Comparison of ENCODE assay signal across 17 cellular contexts in the genomic region with DNA sequence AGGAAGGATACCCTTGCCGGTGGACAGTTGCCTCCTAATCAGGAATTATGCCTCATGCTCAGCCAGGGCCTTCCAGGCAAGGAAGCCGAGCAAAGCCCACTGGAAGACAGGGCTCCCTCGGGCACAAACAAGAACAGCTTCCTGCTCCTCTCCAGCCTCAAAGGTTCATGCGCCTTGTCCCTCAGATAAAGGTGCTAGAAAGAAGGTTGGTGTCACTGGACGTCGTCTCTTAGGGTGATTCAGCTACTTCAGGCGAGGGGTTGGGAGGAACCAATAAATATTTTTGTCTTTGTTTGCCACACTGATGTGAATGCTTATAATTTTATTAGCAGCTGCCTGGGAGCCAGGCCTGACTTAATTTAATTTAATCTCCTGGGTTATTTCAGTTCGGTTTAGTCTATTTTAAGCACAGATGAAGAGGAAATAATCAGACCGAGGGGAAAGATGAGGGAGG.
"Had no signal": no experiment of that assay in that cellular context is flagged by ENCODE, and none has a peak within 500 bp of the region (broad histone marks: within the 10 kb centered on the region; RNA-seq: fewer than 3 reads in every experiment).

No MANE protein-coding gene starts in this region.

- H3K4me2 ChIP-seq: neural progenitor cell had no signal

- H3K9ac ChIP-seq: neural progenitor cell, parathyroid adenoma had no signal

- DNase-seq: activated CD4-positive, alpha-beta memory T cell treated with anti-CD3 and anti-CD28 coated beads, Interleukin-2, amount 10 ng/mL, durations not matched to agents 7 days and 5 days; activated CD4-positive, alpha-beta T cell treated with anti-CD3 and anti-CD28 coated beads for 4 hours; activated CD8-positive, alpha-beta memory T cell treated with anti-CD3 and anti-CD28 coated beads, Interleukin-2, amount 50 U/mL, for 4 hours; activated naive CD4-positive, alpha-beta T cell; dermis blood vessel endothelial cell; gastrocnemius medialis; heart right ventricle; left cardiac atrium; lower lobe of right lung; stimulated activated CD4-positive, alpha-beta T cell treated with anti-CD3 and anti-CD28 coated beads, Interleukin-2, amount 100 ng/mL, for 48 hours; stimulated activated naive B cell treated with anti-CD40 and anti-IgM and Interleukin-4, amounts not matched to agents 10 μg/mL and 1 μg/mL and 100 μg/mL, for 72 hours; transverse colon had no signal

- H3K27ac Mint-ChIP-seq: activated CD4-positive, alpha-beta memory T cell treated with anti-CD3 and anti-CD28 coated beads, Interleukin-2, amount 10 ng/mL, durations not matched to agents 7 days and 5 days; mesothelial cell of epicardium; neural progenitor cell; stimulated activated naive B cell treated with anti-CD40 and anti-IgM and Interleukin-4, amounts not matched to agents 10 μg/mL and 1 μg/mL and 100 μg/mL, for 72 hours had no signal

- H3K4me3 Mint-ChIP-seq: activated CD4-positive, alpha-beta memory T cell treated with anti-CD3 and anti-CD28 coated beads, Interleukin-2, amount 10 ng/mL, durations not matched to agents 7 days and 5 days; mesothelial cell of epicardium; neural progenitor cell; stimulated activated naive B cell treated with anti-CD40 and anti-IgM and Interleukin-4, amounts not matched to agents 10 μg/mL and 1 μg/mL and 100 μg/mL, for 72 hours had no signal

- H3K4me1 ChIP-seq: ascending aorta, lower lobe of right lung, neural progenitor cell, vagina had no signal

- ATAC-seq: gastrocnemius medialis; left cardiac atrium; lower lobe of right lung; stimulated activated naive B cell treated with anti-CD40 and anti-IgM and Interleukin-4, amounts not matched to agents 10 μg/mL and 1 μg/mL and 100 μg/mL, for 72 hours had no signal

- H3K4me3 ChIP-seq: ascending aorta, gastrocnemius medialis, heart right ventricle, lower lobe of right lung, neural progenitor cell, transverse colon, vagina had no signal

- H3K36me3 ChIP-seq: ascending aorta, gastrocnemius medialis, heart right ventricle, lower lobe of right lung, neural progenitor cell, transverse colon, vagina had no signal

- H3K27me3 ChIP-seq: ascending aorta, gastrocnemius medialis, heart right ventricle, neural progenitor cell, transverse colon, vagina had no signal

- H3K27ac ChIP-seq: ascending aorta, heart right ventricle, lower lobe of right lung, neural progenitor cell, parathyroid adenoma, transverse colon, vagina had no signal

- H3K27me3 Mint-ChIP-seq: activated CD4-positive, alpha-beta memory T cell treated with anti-CD3 and anti-CD28 coated beads, Interleukin-2, amount 10 ng/mL, durations not matched to agents 7 days and 5 days had no signal

- H3K36me3 Mint-ChIP-seq: stimulated activated naive B cell treated with anti-CD40 and anti-IgM and Interleukin-4, amounts not matched to agents 10 μg/mL and 1 μg/mL and 100 μg/mL, for 72 hours had no signal

- H3K9me3 ChIP-seq: ascending aorta, gastrocnemius medialis, heart right ventricle, lower lobe of right lung, transverse colon, vagina had no signal

- H3K79me2 ChIP-seq: parathyroid adenoma had no signal

- H2AFZ ChIP-seq: neural progenitor cell, parathyroid adenoma had no signal
